In the genomic region with DNA sequence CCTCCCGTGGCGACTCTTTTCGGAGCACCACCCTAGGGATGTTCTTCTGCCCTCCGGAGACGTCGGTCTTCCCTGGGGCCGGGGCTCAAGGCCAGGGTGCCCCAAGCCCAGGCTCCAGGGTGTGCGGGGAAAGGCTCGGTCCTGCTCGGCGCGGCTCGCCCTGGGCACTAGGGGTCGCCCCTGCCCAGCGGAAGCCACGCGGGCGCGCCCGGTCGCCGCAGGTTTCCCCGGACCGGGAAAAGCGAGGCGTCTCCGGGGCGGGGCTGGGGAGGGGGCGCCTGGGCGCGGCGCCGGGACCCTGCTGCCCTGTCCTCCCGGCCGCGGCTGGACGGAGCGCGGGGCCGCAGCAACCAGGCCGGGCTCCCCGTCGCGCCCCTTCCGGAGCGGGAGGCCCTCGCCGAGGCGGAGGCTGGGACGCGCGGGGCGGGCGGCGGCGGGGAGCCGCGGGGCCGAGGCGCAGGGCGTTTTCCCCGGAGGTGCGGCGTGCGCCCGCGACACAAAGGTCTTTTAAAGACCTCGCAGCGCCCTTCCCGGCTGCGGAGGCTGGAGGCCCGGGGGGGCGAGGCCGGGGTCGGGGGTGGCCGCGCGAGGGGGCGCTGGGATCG, we compare ENCODE assay signal across 8 cellular contexts.
DNase-seq lines count a peak whose midpoint lies in the region; ATAC-seq and TF ChIP-seq lines count a peak whose summit lies in the region.

No MANE protein-coding gene starts in this region.

- H3K36me3 ChIP-seq in SJSA1 (peaks cover 7% of the 10 kb centered on the region; the same call in 1 of the 2 replicates), thymus (ENCODE audit: control insufficient read depth, insufficient read depth) (no peaks in the 10 kb centered on the region)

- H3K27ac Mint-ChIP-seq in IgD-negative memory B cell (no peak overlapping the region), osteocyte (ENCODE audit: unreplicated experiment) (no peak overlapping the region)

- H3K36me3 Mint-ChIP-seq in IgD-negative memory B cell (no peaks in the 10 kb centered on the region), osteocyte (ENCODE audit: unreplicated experiment) (no peaks in the 10 kb centered on the region)

- no peaks in the 10 kb centered on the region for H3K9me3 Mint-ChIP-seq in IgD-negative memory B cell
- H3K9me3 Mint-ChIP-seq in osteocyte (ENCODE audit: unreplicated experiment), result no peaks in the 10 kb centered on the region

- DNase-seq in D341Med (ENCODE audit: low spot score) (peak; percentile 97), SJSA1 (ENCODE audit: low read depth in 1 of 2, low spot score in 2 of 2) (peak; percentile 81 to 82), Right ventricle myocardium inferior (ENCODE audit: missing footprints) (peak; percentile 89), osteocyte (ENCODE audit: extremely low spot score, unreplicated experiment) (peak; percentile 94)
- peak; percentile 73 for DNase-seq in activated naive CD4-positive, alpha-beta T cell treated with Interleukin-2 at 50 U/mL for 16 hours

- H3K27ac ChIP-seq in SJSA1, result peak overlapping the region; percentile 60
- no peak overlapping the region for H3K27ac ChIP-seq in thymus (ENCODE audit: low read depth)

- H3K27me3 ChIP-seq in SJSA1 (replicated peaks) (no peaks in the 10 kb centered on the region), thymus (ENCODE audit: control insufficient read depth, insufficient read depth) (peaks cover 5% of the 10 kb centered on the region)

- ATAC-seq in GM21526 (IDR thresholded peaks at IDR 0.05; ENCODE audit: low FRiP score, unreplicated experiment) (peak; percentile 82), Right ventricle myocardium inferior (peak; percentile 92)

- intact Hi-C loops in Right ventricle myocardium inferior (cut with DNase I), result loop anchor here (2.0 kb wide), 2 partner anchors 23 to 701 kb away; no protein-coding TSS in a partner anchor

- H3K9me3 ChIP-seq in SJSA1 (replicated peaks) (peaks cover 6% of the 10 kb centered on the region), thymus (ENCODE audit: control insufficient read depth) (no peaks in the 10 kb centered on the region)

- H3K27me3 Mint-ChIP-seq in IgD-negative memory B cell, result peaks cover 21% of the 10 kb centered on the region
- no peaks in the 10 kb centered on the region for H3K27me3 Mint-ChIP-seq in osteocyte (ENCODE audit: unreplicated experiment)

- peak overlapping the region; percentile 28 to 73 (median 50) for H3K4me3 Mint-ChIP-seq in IgD-negative memory B cell
- H3K4me3 Mint-ChIP-seq in osteocyte (ENCODE audit: unreplicated experiment), result peak overlapping the region; percentile 80

- H3K4me1 Mint-ChIP-seq in IgD-negative memory B cell (peaks cover 0 to 2% (median under 1%) of the 10 kb centered on the region in 3 donors), osteocyte (ENCODE audit: unreplicated experiment) (peaks cover 33% of the 10 kb centered on the region)

- H3K4me1 ChIP-seq in SJSA1 (replicated peaks) (peaks cover 27% of the 10 kb centered on the region), thymus (ENCODE audit: control insufficient read depth, insufficient read depth, low read length) (peaks cover 3% of the 10 kb centered on the region)

- H3K4me3 ChIP-seq in SJSA1 (peak overlapping the region; percentile 93), thymus (ENCODE audit: low read length) (peak overlapping the region; percentile 81)

- peak; percentile 96 for TF ChIP-seq CTCF in osteocyte (IDR thresholded peaks at IDR 0.05)

- under 1% methylated on average over 80 of the region's 80 CpGs for WGBS in thymus
